ENCODE assay signal across 21 cellular contexts in genomic region chr6:12569646-12570045, GRCh38.
"Had no signal": no experiment of that assay in that cellular context is flagged by ENCODE, and none has a peak within 500 bp of the region (broad histone marks: within the 10 kb centered on the region; RNA-seq: fewer than 3 reads in every experiment).

No MANE protein-coding gene starts in this region.

- H3K4me3 ChIP-seq: adrenal gland, K562, SK-N-MC had no signal

- H3K9me3 Mint-ChIP-seq: activated CD4-positive, alpha-beta memory T cell treated with anti-CD3 and anti-CD28 coated beads, Interleukin-2, amount 10 ng/mL, durations not matched to agents 7 days and 5 days; activated naive CD8-positive, alpha-beta T cell treated with anti-CD3 and anti-CD28 coated beads, Interleukin-2, amount 10 ng/mL, durations not matched to agents 7 days and 5 days; central memory CD8-positive, alpha-beta T cell had no signal

- H3K36me3 Mint-ChIP-seq: activated naive CD8-positive, alpha-beta T cell treated with anti-CD3 and anti-CD28 coated beads, Interleukin-2, amount 10 ng/mL, durations not matched to agents 7 days and 5 days had no signal

- H3K4me3 Mint-ChIP-seq: activated CD4-positive, alpha-beta memory T cell treated with anti-CD3 and anti-CD28 coated beads, Interleukin-2, amount 10 ng/mL, durations not matched to agents 7 days and 5 days; activated CD4-positive, alpha-beta T cell treated with anti-CD3 and anti-CD28 coated beads for 36 hours; activated naive CD8-positive, alpha-beta T cell treated with anti-CD3 and anti-CD28 coated beads, Interleukin-2, amount 10 ng/mL, durations not matched to agents 7 days and 5 days; central memory CD8-positive, alpha-beta T cell had no signal

- H3K27me3 ChIP-seq: adrenal gland had no signal

- H3K9me3 ChIP-seq: adrenal gland had no signal

- H3K27me3 Mint-ChIP-seq: activated naive CD8-positive, alpha-beta T cell treated with anti-CD3 and anti-CD28 coated beads, Interleukin-2, amount 10 ng/mL, durations not matched to agents 7 days and 5 days; central memory CD8-positive, alpha-beta T cell had no signal

- H3K27ac ChIP-seq: SK-N-MC, WERI-Rb-1 had no signal

- H3K27ac Mint-ChIP-seq: activated CD4-positive, alpha-beta memory T cell treated with anti-CD3 and anti-CD28 coated beads, Interleukin-2, amount 10 ng/mL, durations not matched to agents 7 days and 5 days; activated CD4-positive, alpha-beta T cell treated with anti-CD3 and anti-CD28 coated beads for 36 hours; activated naive CD8-positive, alpha-beta T cell treated with anti-CD3 and anti-CD28 coated beads, Interleukin-2, amount 10 ng/mL, durations not matched to agents 7 days and 5 days had no signal

- DNase-seq: activated CD4-positive, alpha-beta memory T cell treated with anti-CD3 and anti-CD28 coated beads, Interleukin-2, amount 10 ng/mL, durations not matched to agents 7 days and 5 days; activated CD4-positive, alpha-beta T cell treated with anti-CD3 and anti-CD28 coated beads for 36 hours; activated CD4-positive, alpha-beta T cell treated with anti-CD3 and anti-CD28 coated beads, Interleukin-2, amount 50 U/mL, for 1 hour; activated naive CD4-positive, alpha-beta T cell treated with anti-CD3 and anti-CD28 coated beads, Interleukin-2, amount 50 U/mL, for 16 hours; activated naive CD8-positive, alpha-beta T cell treated with anti-CD3 and anti-CD28 coated beads, Interleukin-2, amount 10 ng/mL, durations not matched to agents 7 days and 5 days; activated T-cell treated with anti-CD3 and anti-CD28 coated beads for 4 hours; aorta; Karpas-422; NCI-H1436 treated with DMSO at 0.1 percent for 48 hours; NCI-H187; NCI-H2081; NCI-H2171 treated with DMSO at 0.1 percent for 48 hours; NCI-H226; NCI-H510A; NCI-H526 treated with DMSO at 0.1 percent for 48 hours; T-helper 1 cell; WERI-Rb-1 had no signal

- H3K36me3 ChIP-seq: adrenal gland, WERI-Rb-1 had no signal

- H3K4me1 Mint-ChIP-seq: activated CD4-positive, alpha-beta memory T cell treated with anti-CD3 and anti-CD28 coated beads, Interleukin-2, amount 10 ng/mL, durations not matched to agents 7 days and 5 days; activated CD4-positive, alpha-beta T cell treated with anti-CD3 and anti-CD28 coated beads for 36 hours; activated naive CD8-positive, alpha-beta T cell treated with anti-CD3 and anti-CD28 coated beads, Interleukin-2, amount 10 ng/mL, durations not matched to agents 7 days and 5 days; central memory CD8-positive, alpha-beta T cell had no signal
